In genomic region chr4:84579410-84579791, GRCh38 we compare ENCODE assay signal across 25 cellular contexts. TPM values are rescaled to one million over a fixed set of nuclear protein-coding genes. Genes with fewer than 3 reads are reported as not detected.
DNase-seq lines count a peak whose midpoint lies in the region; ATAC-seq and TF ChIP-seq lines count a peak whose summit lies in the region.
"Had no signal": no experiment of that assay in that cellular context is flagged by ENCODE, and none has a peak within 500 bp of the region (broad histone marks: within the 10 kb centered on the region; RNA-seq: fewer than 3 reads in every experiment).

No MANE protein-coding gene starts in this region.

- DNase-seq in mammary epithelial cell (no peak), MCF 10A (ENCODE audit: unreplicated experiment) (no peak), endodermal cell (peak; percentile 84), type B pancreatic cell (ENCODE audit: extremely low spot score, unreplicated experiment) (no peak), hepatic stellate cell (ENCODE audit: low spot score) (no peak)
- no peak for DNase-seq in activated naive CD4-positive, alpha-beta T cell treated with anti-CD3 and anti-CD28 coated beads, Interleukin-2, amount 50 U/mL, for 72 hours (ENCODE audit: low spot score in 2 of 2)
- DNase-seq: 8988T; activated CD4-positive, alpha-beta T cell treated with anti-CD3 and anti-CD28 coated beads for 48 hours; activated naive CD8-positive, alpha-beta T cell treated with anti-CD3 and anti-CD28 coated beads, Interleukin-2, amount 10 ng/mL, durations not matched to agents 7 days and 5 days; BE2C; body of pancreas; COR-L47; left lung; mucosa of descending colon; NCI-H1694; NCI-H748 treated with DMSO at 0.1 percent for 48 hours; right lobe of liver; Right ventricle myocardium superior; stimulated activated CD4-positive, alpha-beta T cell treated with anti-CD3 and anti-CD28 coated beads, Interleukin-15, amount 100 ng/mL, for 24 hours; SW 1271 had no signal

- 64% methylated on average over 4 of the region's 4 CpGs for WGBS in mammary epithelial cell (ENCODE audit: low coverage, missing lambda C conversion rate)
- 57 to 69% methylated on average over 2 to 4 of the region's 4 CpGs for WGBS in endodermal cell (ENCODE audit: insufficient coverage in 1 of 2, insufficient read length in 1 of 2), 2 experiments
- WGBS in mesodermal cell (ENCODE audit: insufficient coverage in 2 of 2), 2 experiments, result 47 to 50% methylated on average over 2 to 3 of the region's 4 CpGs

- H3K36me3 ChIP-seq in mammary epithelial cell (ENCODE audit: insufficient read depth, low read length) (no peaks in the 10 kb centered on the region), endodermal cell (ENCODE audit: control insufficient read depth, insufficient read depth, low read length) (no peaks in the 10 kb centered on the region), mesodermal cell (ENCODE audit: control insufficient read depth, insufficient read depth, low read length) (no peaks in the 10 kb centered on the region)
- H3K36me3 ChIP-seq: BE2C, left lung, right lobe of liver, vagina had no signal

- H4K20me1 ChIP-seq in mammary epithelial cell (ENCODE audit: insufficient read depth, low read length), result no peaks in the 10 kb centered on the region

- CTCF ChIA-PET in mammary epithelial cell (lab: Charles Lee; ENCODE audit: low non-redundant PET) (interaction anchor here (0.6 to 0.7 kb wide), 2 partner anchors 11 to 152 kb away, joined by 3 to 10 read pairs; no protein-coding TSS in a partner anchor), MCF 10A (lab: Yijun Ruan, JAX) (interaction anchor here (0.7 to 2.7 kb wide), 23 partner anchors 10 to 912 kb away, joined by 3 to 22 read pairs (median 6); no protein-coding TSS in a partner anchor)

- H3K4me3 Mint-ChIP-seq in MCF 10A (ENCODE audit: unreplicated experiment), result no peak overlapping the region
- no peak overlapping the region for H3K4me3 Mint-ChIP-seq in endodermal cell
- H3K4me3 Mint-ChIP-seq in type B pancreatic cell, result no peak overlapping the region
- H3K4me3 Mint-ChIP-seq: activated naive CD8-positive, alpha-beta T cell treated with anti-CD3 and anti-CD28 coated beads, Interleukin-2, amount 10 ng/mL, durations not matched to agents 7 days and 5 days; activated T-helper 17 cell treated with anti-CD3 and anti-CD28 coated beads, Interleukin-2, amount 50 U/mL, for 72 hours had no signal

- H3K27ac Mint-ChIP-seq in MCF 10A (ENCODE audit: low read depth, unreplicated experiment) (no peak overlapping the region), endodermal cell (peak overlapping the region; percentile 24), type B pancreatic cell (peak overlapping the region; percentile 79)
- H3K27ac Mint-ChIP-seq in activated naive CD4-positive, alpha-beta T cell treated with anti-CD3 and anti-CD28 coated beads, Interleukin-2, amount 50 U/mL, for 72 hours, result no peak overlapping the region
- H3K27ac Mint-ChIP-seq: activated naive CD8-positive, alpha-beta T cell treated with anti-CD3 and anti-CD28 coated beads, Interleukin-2, amount 10 ng/mL, durations not matched to agents 7 days and 5 days; activated T-helper 17 cell treated with anti-CD3 and anti-CD28 coated beads, Interleukin-2, amount 50 U/mL, for 72 hours had no signal

- H3K4me3 ChIP-seq in mammary epithelial cell (replicated peaks in 1 of 3; ENCODE audit: insufficient read depth in 1 of 3, low read depth in 2 of 3, low read length in 3 of 3) (no peak overlapping the region), endodermal cell (ENCODE audit: low read length) (no peak overlapping the region), mesodermal cell (ENCODE audit: extremely low read depth, insufficient read depth, low read length, poor library complexity, severe bottlenecking) (no peak overlapping the region)
- H3K4me3 ChIP-seq: body of pancreas, left lung, mucosa of descending colon, right lobe of liver, vagina had no signal

- no peak for ATAC-seq in activated naive CD4-positive, alpha-beta T cell treated with anti-CD3 and anti-CD28 coated beads, Interleukin-2, amount 50 U/mL, for 72 hours
- no peak for ATAC-seq in HG03469 (IDR thresholded peaks at IDR 0.05; ENCODE audit: unreplicated experiment)
- ATAC-seq: body of pancreas, left lung, mucosa of descending colon, right lobe of liver had no signal

- no peak overlapping the region for H2AFZ ChIP-seq in mammary epithelial cell (ENCODE audit: low read depth, low read length)

- H3K36me3 Mint-ChIP-seq in MCF 10A (ENCODE audit: insufficient read depth, unreplicated experiment) (no peaks in the 10 kb centered on the region), endodermal cell (ENCODE audit: low read depth) (no peaks in the 10 kb centered on the region), type B pancreatic cell (no peaks in the 10 kb centered on the region)
- peaks cover 0 to 8% of the 10 kb centered on the region in 2 donors for H3K36me3 Mint-ChIP-seq in activated naive CD4-positive, alpha-beta T cell treated with anti-CD3 and anti-CD28 coated beads, Interleukin-2, amount 50 U/mL, for 72 hours
- H3K36me3 Mint-ChIP-seq: activated naive CD8-positive, alpha-beta T cell treated with anti-CD3 and anti-CD28 coated beads, Interleukin-2, amount 10 ng/mL, durations not matched to agents 7 days and 5 days had no signal

- H3K9me3 Mint-ChIP-seq in MCF 10A (ENCODE audit: unreplicated experiment), result no peaks in the 10 kb centered on the region
- no peaks in the 10 kb centered on the region for H3K9me3 Mint-ChIP-seq in endodermal cell
- no peaks in the 10 kb centered on the region for H3K9me3 Mint-ChIP-seq in type B pancreatic cell
- H3K9me3 Mint-ChIP-seq in activated naive CD4-positive, alpha-beta T cell treated with anti-CD3 and anti-CD28 coated beads, Interleukin-2, amount 50 U/mL, for 72 hours, result no peaks in the 10 kb centered on the region
- H3K9me3 Mint-ChIP-seq: activated naive CD8-positive, alpha-beta T cell treated with anti-CD3 and anti-CD28 coated beads, Interleukin-2, amount 10 ng/mL, durations not matched to agents 7 days and 5 days; activated T-helper 17 cell treated with anti-CD3 and anti-CD28 coated beads, Interleukin-2, amount 50 U/mL, for 72 hours had no signal

- peaks cover 19% of the 10 kb centered on the region for H3K4me1 ChIP-seq in mammary epithelial cell (ENCODE audit: insufficient read depth, low read length)
- peaks cover 3% of the 10 kb centered on the region for H3K4me1 ChIP-seq in endodermal cell (ENCODE audit: control insufficient read depth, insufficient read depth, low read length)
- H3K4me1 ChIP-seq in mesodermal cell (ENCODE audit: control insufficient read depth, insufficient read depth, low read length, poor library complexity, severe bottlenecking), result peaks cover 2% of the 10 kb centered on the region
- H3K4me1 ChIP-seq: BE2C had no signal

- POLR2A ChIA-PET in MCF 10A (lab: Yijun Ruan, JAX), result interaction anchor here (1.1 to 2.8 kb wide), 6 partner anchors 52 to 387 kb away, joined by 3 to 20 read pairs (median 6); partner anchors contain the start of gene WDFY3

- intact Hi-C loops in mammary epithelial cell (cut with micrococcal nuclease), result loop anchor here (2.0 kb wide), 1 partner anchor 171 kb away; no protein-coding TSS in a partner anchor
- intact Hi-C loops in MCF 10A (cut with micrococcal nuclease), result loop anchor here (2.0 kb wide), 1 partner anchor 171 kb away; no protein-coding TSS in a partner anchor

- H3K27ac ChIP-seq in mammary epithelial cell (ENCODE audit: insufficient read depth, low read depth, low read length), result peak overlapping the region; percentile 44
- no peak overlapping the region for H3K27ac ChIP-seq in endodermal cell (ENCODE audit: low read depth, low read length)
- H3K27ac ChIP-seq in mesodermal cell (ENCODE audit: low read depth, low read length, severe bottlenecking), result peak overlapping the region; percentile 33
- H3K27ac ChIP-seq: body of pancreas, HL-60, left lung, right lobe of liver, vagina had no signal

- BruUV-seq in mammary epithelial cell (replicated peaks; lab: Mats Ljungman, UMichigan) (no TSS peak), MCF 10A (replicated peaks; lab: Mats Ljungman, UMichigan) (no TSS peak)

- TF ChIP-seq CTCF in mammary epithelial cell (conservative IDR thresholded peaks at IDR 0.05 in 1 of 2, IDR thresholded peaks at IDR 0.05 in 1 of 2; ENCODE audit: extremely low read depth in 1 of 2, insufficient read depth in 1 of 2, low read depth in 1 of 2, low read length in 2 of 2) (no peak), MCF 10A (IDR thresholded peaks at IDR 0.05; ENCODE audit: unreplicated experiment) (no peak), endodermal cell (conservative IDR thresholded peaks at IDR 0.05) (no peak), type B pancreatic cell (conservative IDR thresholded peaks at IDR 0.05) (no peak)

- H3K27me3 ChIP-seq in mammary epithelial cell (ENCODE audit: insufficient read depth, low read length), result no peaks in the 10 kb centered on the region
- peaks cover 22% of the 10 kb centered on the region for H3K27me3 ChIP-seq in endodermal cell (ENCODE audit: control insufficient read depth, insufficient read depth, low read length, poor library complexity, severe bottlenecking)
- H3K27me3 ChIP-seq: body of pancreas, vagina had no signal

- peaks cover 14% of the 10 kb centered on the region for H3K79me2 ChIP-seq in mammary epithelial cell (ENCODE audit: insufficient read depth, low read length)

- H3K9me3 ChIP-seq in mammary epithelial cell (replicated peaks; ENCODE audit: insufficient read depth, low read length), result no peaks in the 10 kb centered on the region
- no peaks in the 10 kb centered on the region for H3K9me3 ChIP-seq in endodermal cell (ENCODE audit: control insufficient read depth, low read length)
- no peaks in the 10 kb centered on the region for H3K9me3 ChIP-seq in mesodermal cell (ENCODE audit: control insufficient read depth, low read length)
- H3K9me3 ChIP-seq: BE2C, body of pancreas, left lung, mucosa of descending colon, right lobe of liver, vagina had no signal

- no peak overlapping the region for H3K4me2 ChIP-seq in mammary epithelial cell (ENCODE audit: insufficient read depth, low read depth, low read length)

- dilution Hi-C loops in mammary epithelial cell (cut with HindIII; ENCODE audit: low sequenced_read_pairs), result no loop called here

- H3K9ac ChIP-seq in mammary epithelial cell (ENCODE audit: insufficient read depth, low read length) (no peak overlapping the region), endodermal cell (ENCODE audit: extremely low read depth, low read length, poor library complexity, severe bottlenecking) (no peak overlapping the region)

- in situ Hi-C loops in mammary epithelial cell (cut with MboI; ENCODE audit: low sequenced_read_pairs in 2 of 2), result loop anchor here in 1 of 2 donors (10.0 kb wide), 1 partner anchor 385 kb away; the partner anchor contains the start of gene WDFY3

- H3K4me1 Mint-ChIP-seq in MCF 10A (ENCODE audit: insufficient read depth, unreplicated experiment) (peaks cover 13% of the 10 kb centered on the region), endodermal cell (peaks cover 21% of the 10 kb centered on the region), type B pancreatic cell (ENCODE audit: unreplicated experiment) (peaks cover 12% of the 10 kb centered on the region)

- no peaks in the 10 kb centered on the region for H3K27me3 Mint-ChIP-seq in MCF 10A (ENCODE audit: insufficient read depth, unreplicated experiment)
- H3K27me3 Mint-ChIP-seq in endodermal cell (ENCODE audit: insufficient read depth), result peaks cover 22% of the 10 kb centered on the region
- H3K27me3 Mint-ChIP-seq in type B pancreatic cell, result peaks cover 17% of the 10 kb centered on the region

RNA-seq across cellular contexts. Expression of gene CDS1, which starts 3.5 kb away (rescaled TPM):
- total RNA-seq in mammary epithelial cell (10 to 100 TPM; 25.4 to 29.8 TPM), MCF 10A (2022) (10.3 and 11.5 TPM in 2 replicates), endodermal cell (1 to 10 TPM; 5.8 to 8.9 TPM), type B pancreatic cell (ENCODE audit: low replicate concordance) (15.1 and 39.7 TPM in 2 replicates)
- 18.2 TPM for polyA plus RNA-seq in mammary epithelial cell
- polyA minus RNA-seq in mammary epithelial cell, result 37.5 TPM
- 2.4 TPM for polyA plus RNA-seq in endodermal cell (2013, experiment 1 of 2)
- polyA plus RNA-seq in endodermal cell (2013, experiment 2 of 2), result 2.4 TPM
- 1.3 TPM for polyA plus RNA-seq in mesodermal cell (2013, experiment 1 of 2)
- polyA plus RNA-seq in mesodermal cell (2013, experiment 2 of 2), result 1.2 TPM
- under 1 TPM; 0.07 to 0.14 TPM for total RNA-seq in activated naive CD4-positive, alpha-beta T cell treated with anti-CD3 and anti-CD28 coated beads, Interleukin-2, amount 50 U/mL, for 72 hours

Comparison
In these comparisons a context has a peak if more than half of its experiments do, and no peak if none do; other contexts are left out.
1. H3K27ac Mint-ChIP-seq: peak in endodermal cell (single experiment) and type B pancreatic cell (single experiment); none in MCF 10A (single experiment) and activated naive CD4-positive, alpha-beta T cell treated with anti-CD3 and anti-CD28 coated beads, Interleukin-2, amount 50 U/mL, for 72 hours (0 of 2).